ENCODE assay signal across 20 cellular contexts in genomic region chr3:81709606-81710005, GRCh38. TPM values are rescaled to one million over a fixed set of nuclear protein-coding genes. Genes with fewer than 3 reads are reported as not detected.
DNase-seq lines count a peak whose midpoint lies in the region; ATAC-seq, FAIRE-seq and TF ChIP-seq lines count a peak whose summit lies in the region.
"Had no signal": no experiment of that assay in that cellular context is flagged by ENCODE, and none has a peak within 500 bp of the region (broad histone marks: within the 10 kb centered on the region; RNA-seq: fewer than 3 reads in every experiment).

No MANE protein-coding gene starts in this region.

- no peak overlapping the region for H3K9ac ChIP-seq in Karpas-422 (ENCODE audit: low read length)
- H3K9ac ChIP-seq in MM.1S (ENCODE audit: low read length): no peak overlapping the region

- peak overlapping the region in 7 of 12 donors; percentile 8 to 47 (median 21) for H3K27ac ChIP-seq in heart left ventricle
- no peak overlapping the region for H3K27ac ChIP-seq in right atrium auricular region
- peak overlapping the region; percentile 9; the same call in 1 of the 2 replicates for H3K27ac ChIP-seq in Karpas-422 (ENCODE audit: low read length)
- no peak overlapping the region for H3K27ac ChIP-seq in MM.1S (ENCODE audit: low read length)
- H3K27ac ChIP-seq: C4-2B, HL-60 had no signal

- peak in 3 of 4 donors; percentile 58 to 72 (median 69) for ATAC-seq in heart left ventricle
- ATAC-seq: GM23338 had no signal

- 49 to 65% (median 54%) methylated on average over 2 of the region's 2 CpGs for WGBS in heart left ventricle, 4 donors

- no peak for TF ChIP-seq POLR2A in heart left ventricle (IDR thresholded peaks at IDR 0.05)

- H4K20me1 ChIP-seq in Karpas-422 (ENCODE audit: insufficient read depth, low read depth, low read length): no peaks in the 10 kb centered on the region
- H4K20me1 ChIP-seq in MM.1S (ENCODE audit: insufficient read depth, low read length): no peaks in the 10 kb centered on the region

- H2AFZ ChIP-seq in Karpas-422 (ENCODE audit: low read length) (no peak overlapping the region), MM.1S (ENCODE audit: low read length) (no peak overlapping the region)
- H2AFZ ChIP-seq: GM23338 had no signal

- H3K4me2 ChIP-seq in Karpas-422 (ENCODE audit: low read depth, low read length, poor library complexity, severe bottlenecking) (no peak overlapping the region), MM.1S (ENCODE audit: low read depth, low read length) (no peak overlapping the region)
- H3K4me2 ChIP-seq: GM23338 had no signal

- H3K9me3 ChIP-seq in heart left ventricle: peaks cover 0 to 4% (median 0%) of the 10 kb centered on the region in 12 donors
- H3K9me3 ChIP-seq in right atrium auricular region: no peaks in the 10 kb centered on the region
- H3K9me3 ChIP-seq in Karpas-422 (ENCODE audit: low read length): no peaks in the 10 kb centered on the region
- H3K9me3 ChIP-seq in MM.1S (replicated peaks; ENCODE audit: insufficient read depth, low read length): no peaks in the 10 kb centered on the region
- H3K9me3 ChIP-seq: Caco-2 had no signal

- DNase-seq in heart left ventricle (no peak), right atrium auricular region (ENCODE audit: low spot score) (no peak), Karpas-422 (no peak), foreskin melanocyte (peak; percentile 42), DMS53 (lab: John Stamatoyannopoulos, UW) (no peak), MM.1S (no peak)
- no peak for DNase-seq in activated CD8-positive, alpha-beta memory T cell treated with anti-CD3 and anti-CD28 coated beads, Interleukin-2, amount 50 U/mL, for 4 hours
- DNase-seq: AML-193; Caco-2; CD4-positive, alpha-beta T cell; DMS79; GDM1; HCEC 1CT had no signal

- no peaks in the 10 kb centered on the region for H3F3A ChIP-seq in MM.1S (ENCODE audit: insufficient read depth, low read length)

- FAIRE-seq in islet of Langerhans (lab: Jason Lieb, UNC): peak; percentile 78
- FAIRE-seq: GM12892, GM18507, H54 had no signal

- intact Hi-C loops in heart left ventricle (cut with DNase I): loop anchor here in 2 of 10 donors (5.0 kb wide), 2 partner anchors 33 to 48 kb away; no protein-coding TSS in a partner anchor

- H3K79me2 ChIP-seq in Karpas-422 (ENCODE audit: low read length): peaks cover 79% of the 10 kb centered on the region
- no peaks in the 10 kb centered on the region for H3K79me2 ChIP-seq in MM.1S (ENCODE audit: low read length)

- no peaks in the 10 kb centered on the region for H3K9me2 ChIP-seq in Karpas-422 (replicated peaks; ENCODE audit: insufficient read depth, low read length)
- no peaks in the 10 kb centered on the region for H3K9me2 ChIP-seq in MM.1S (replicated peaks; ENCODE audit: insufficient read depth, low read length)

- H3K27me3 ChIP-seq in heart left ventricle (no peaks in the 10 kb centered on the region), right atrium auricular region (no peaks in the 10 kb centered on the region), Karpas-422 (ENCODE audit: low read length) (no peaks in the 10 kb centered on the region), MM.1S (replicated peaks; ENCODE audit: insufficient read depth, low read length) (no peaks in the 10 kb centered on the region)

- TF ChIP-seq CTCF in heart left ventricle (IDR thresholded peaks at IDR 0.05): no peak
- TF ChIP-seq CTCF in right atrium auricular region (IDR thresholded peaks at IDR 0.05): no peak
- no peak for TF ChIP-seq CTCF in MM.1S (IDR thresholded peaks at IDR 0.05; ENCODE audit: low read length)

- peaks cover 0 to 8% (median 0%) of the 10 kb centered on the region in 9 donors for H3K36me3 ChIP-seq in heart left ventricle
- peaks cover 4% of the 10 kb centered on the region for H3K36me3 ChIP-seq in right atrium auricular region
- peaks cover 9% of the 10 kb centered on the region; the same call in 1 of the 2 replicates for H3K36me3 ChIP-seq in Karpas-422 (ENCODE audit: insufficient read depth, low read length)
- no peaks in the 10 kb centered on the region for H3K36me3 ChIP-seq in MM.1S (replicated peaks; ENCODE audit: insufficient read depth, low read length)

- H3K4me3 ChIP-seq in heart left ventricle (no peak overlapping the region), right atrium auricular region (no peak overlapping the region), Karpas-422 (ENCODE audit: low read length) (no peak overlapping the region), MM.1S (ENCODE audit: low read length) (no peak overlapping the region)
- H3K4me3 ChIP-seq: GM23338 had no signal

- H3K4me1 ChIP-seq in heart left ventricle: peaks cover 0 to 35% (median 18%) of the 10 kb centered on the region in 12 donors
- peaks cover 0 to 17% of the 10 kb centered on the region in 2 donors for H3K4me1 ChIP-seq in right atrium auricular region
- H3K4me1 ChIP-seq in Karpas-422 (ENCODE audit: low read length): peaks cover 37% of the 10 kb centered on the region
- H3K4me1 ChIP-seq in MM.1S (ENCODE audit: low read length): no peaks in the 10 kb centered on the region
- H3K4me1 ChIP-seq: Caco-2 had no signal

RNA-seq across cellular contexts. Expression of gene GBE1, which starts 51.8 kb away (rescaled TPM):
- total RNA-seq in heart left ventricle (100 to 1,000 TPM in 4 of 9 donors, 10 to 100 TPM in 5; 54.5 to 197 (median 95.9) TPM), right atrium auricular region (10 to 100 TPM; 52.5 to 72.6 TPM)
- polyA plus RNA-seq in heart left ventricle: 100 to 1,000 TPM in 1 of 2 donors, 10 to 100 TPM in 1; 32.3 to 204 TPM
- total RNA-seq in Karpas-422 (2014; rRNA removed; shearing (Covaris generic); ENCODE audit: low replicate concordance): 71.5 and 134 TPM in 2 replicates

Comparison
In these comparisons a context has a peak if more than half of its experiments do, and no peak if none do; other contexts are left out.
1. H3K27ac ChIP-seq: peak in heart left ventricle (7 of 12) and Karpas-422 (single experiment); none in right atrium auricular region (0 of 2) and MM.1S (single experiment).